In the genomic region with DNA sequence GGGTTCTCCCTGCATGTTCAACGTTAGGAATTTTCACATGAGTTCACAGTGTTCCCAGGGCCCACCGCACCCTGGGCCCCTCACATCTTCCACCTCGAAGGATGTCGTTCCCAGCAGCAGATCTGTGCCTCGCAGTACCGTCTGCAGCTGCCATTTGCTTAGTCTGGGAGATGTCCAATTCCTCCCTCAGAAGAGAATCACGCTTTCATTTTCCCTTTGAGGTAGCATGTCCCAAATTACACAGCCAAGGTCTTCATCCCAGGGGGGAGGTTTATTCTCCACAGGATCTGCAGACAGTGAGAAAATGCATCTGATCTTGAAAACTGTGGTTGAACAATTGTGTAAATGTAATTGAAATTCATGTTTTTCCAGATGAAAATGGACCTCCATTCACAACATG, we compare ENCODE assay signal across 11 cellular contexts.
A peak's percentile ranks its signal among the peaks of the same experiment; 100 is the strongest.
DNase-seq lines count a peak whose midpoint lies in the region; ATAC-seq and TF ChIP-seq lines count a peak whose summit lies in the region.
"Had no signal": no experiment of that assay in that cellular context is flagged by ENCODE, and none has a peak within 500 bp of the region (broad histone marks: within the 10 kb centered on the region; RNA-seq: fewer than 3 reads in every experiment).

No MANE protein-coding gene starts in this region.

- H3K36me3 ChIP-seq in GM23248 (ENCODE audit: low read depth) (no peaks in the 10 kb centered on the region), adipocyte (ENCODE audit: control insufficient read depth, insufficient read depth, low read length, severe bottlenecking) (no peaks in the 10 kb centered on the region), heart left ventricle (no peaks in the 10 kb centered on the region)
- H3K36me3 ChIP-seq: ascending aorta had no signal

- CTCF ChIA-PET in WTC11 (lab: Charles Lee) = no interaction called here

- peak; percentile 34 for DNase-seq in GM23248
- DNase-seq in adipocyte (ENCODE audit: low read depth) = peak; percentile 45
- peak in 1 of 5 donors; percentile 28 for DNase-seq in heart left ventricle
- peak; percentile 89 for DNase-seq in skeletal muscle cell (ENCODE audit: low read depth)
- no peak for DNase-seq in ureter (ENCODE audit: low spot score)
- DNase-seq in HCEC 1CT = no peak
- DNase-seq in WTC11 (ENCODE audit: low spot score) = no peak
- no peak for DNase-seq in EL

- ATAC-seq in heart left ventricle (peak; percentile 59 to 73 (median 70)), WTC11 (no peak)
- ATAC-seq: HCT116 had no signal

- peaks cover 16% of the 10 kb centered on the region for H3K4me1 ChIP-seq in GM23248 (ENCODE audit: insufficient read depth)
- peaks cover 39% of the 10 kb centered on the region for H3K4me1 ChIP-seq in adipocyte (ENCODE audit: control insufficient read depth, insufficient read depth, low read length)
- H3K4me1 ChIP-seq in heart left ventricle = peaks cover 0 to 49% (median 2%) of the 10 kb centered on the region in 12 donors

- in situ Hi-C loops in GM23248 (cut with MboI) = no loop called here

- H3K79me2 ChIP-seq in GM23248 (ENCODE audit: insufficient read depth) = no peaks in the 10 kb centered on the region

- H3K9me2 ChIP-seq in GM23248 (ENCODE audit: insufficient read depth) = no peaks in the 10 kb centered on the region

- peak overlapping the region; percentile 65 for H3K4me2 ChIP-seq in GM23248 (ENCODE audit: unreplicated experiment)

- H4K20me1 ChIP-seq in GM23248 (ENCODE audit: insufficient read depth) = no peaks in the 10 kb centered on the region

- no peak overlapping the region for H3K4me3 Mint-ChIP-seq in WTC11
- H3K4me3 Mint-ChIP-seq: type B pancreatic cell had no signal

- no peaks in the 10 kb centered on the region for H3K36me3 Mint-ChIP-seq in WTC11

- POLR2A ChIA-PET in WTC11 (lab: Charles Lee) = no interaction called here

- H3K27me3 Mint-ChIP-seq in WTC11 (ENCODE audit: low read depth) = no peaks in the 10 kb centered on the region
- H3K27me3 Mint-ChIP-seq: type B pancreatic cell had no signal

- no peaks in the 10 kb centered on the region for H3K9me3 Mint-ChIP-seq in WTC11

- peak overlapping the region; percentile 83 for H3K27ac ChIP-seq in GM23248
- H3K27ac ChIP-seq in heart left ventricle = peak overlapping the region; percentile 4 to 69 (median 46)

- H3K4me3 ChIP-seq in GM23248 (no peak overlapping the region), adipocyte (ENCODE audit: low read length) (peak overlapping the region; percentile 30), heart left ventricle (peak overlapping the region in 2 of 12 donors; percentile 18 to 33), skeletal muscle cell (ENCODE audit: low read depth, low read length) (no peak overlapping the region)
- H3K4me3 ChIP-seq: ascending aorta had no signal

- intact Hi-C loops in heart left ventricle (cut with DNase I) = no loop called here

- H3K27ac Mint-ChIP-seq in WTC11 = no peak overlapping the region
- H3K27ac Mint-ChIP-seq: type B pancreatic cell had no signal

- WGBS in GM23248 (ENCODE audit: low coverage in 1 of 2, low lambda C conversion rate in 2 of 2, missing lambda C conversion rate in 2 of 2), 2 experiments = 54 to 72% methylated on average over 7 of the region's 7 CpGs
- WGBS in heart left ventricle, 4 donors = 58 to 66% (median 62%) methylated on average over 7 of the region's 7 CpGs

- peaks cover 14% of the 10 kb centered on the region for H3F3A ChIP-seq in GM23248 (ENCODE audit: insufficient read depth)

- H3K9ac ChIP-seq in GM23248 (no peak overlapping the region), adipocyte (ENCODE audit: low read length) (peak overlapping the region; percentile 57)

- no peaks in the 10 kb centered on the region for H3K27me3 ChIP-seq in GM23248 (replicated peaks; ENCODE audit: insufficient read depth)
- H3K27me3 ChIP-seq in adipocyte (replicated peaks; ENCODE audit: control insufficient read depth, insufficient read depth, low read length) = no peaks in the 10 kb centered on the region
- H3K27me3 ChIP-seq in heart left ventricle = no peaks in the 10 kb centered on the region
- H3K27me3 ChIP-seq: ascending aorta had no signal

- no peak for TF ChIP-seq POLR2A in heart left ventricle (IDR thresholded peaks at IDR 0.05)

- H3K9me3 ChIP-seq in GM23248 (ENCODE audit: low read depth) = no peaks in the 10 kb centered on the region
- no peaks in the 10 kb centered on the region for H3K9me3 ChIP-seq in adipocyte (ENCODE audit: control insufficient read depth, low read length)
- no peaks in the 10 kb centered on the region for H3K9me3 ChIP-seq in heart left ventricle
- H3K9me3 ChIP-seq: ascending aorta had no signal

- peaks cover 31% of the 10 kb centered on the region for H3K4me1 Mint-ChIP-seq in WTC11

- TF ChIP-seq CTCF in heart left ventricle (IDR thresholded peaks at IDR 0.05) (no peak), WTC11 (IDR thresholded peaks at IDR 0.05) (no peak)

- H2AFZ ChIP-seq in GM23248 = no peak overlapping the region

TF ChIP-seq in WTC11, 78 proteins besides CTCF, POLR2A, EP300 and RAD21 (continues in another document):
- TF ChIP-seq ZNF512 (CRISPR knock-in tag; IDR thresholded peaks at IDR 0.05; ENCODE audit: borderline replicate concordance) (no peak), AFF4 (CRISPR knock-in tag; IDR thresholded peaks at IDR 0.05; ENCODE audit: borderline replicate concordance) (no peak), MAX (CRISPR knock-in tag; IDR thresholded peaks at IDR 0.05) (no peak), TEAD4 (CRISPR knock-in tag; IDR thresholded peaks at IDR 0.05) (no peak), RORB (CRISPR knock-in tag; IDR thresholded peaks at IDR 0.05) (no peak), KAT7 (CRISPR knock-in tag; IDR thresholded peaks at IDR 0.05; ENCODE audit: borderline replicate concordance) (no peak)
- TF ChIP-seq, protein P1, sequence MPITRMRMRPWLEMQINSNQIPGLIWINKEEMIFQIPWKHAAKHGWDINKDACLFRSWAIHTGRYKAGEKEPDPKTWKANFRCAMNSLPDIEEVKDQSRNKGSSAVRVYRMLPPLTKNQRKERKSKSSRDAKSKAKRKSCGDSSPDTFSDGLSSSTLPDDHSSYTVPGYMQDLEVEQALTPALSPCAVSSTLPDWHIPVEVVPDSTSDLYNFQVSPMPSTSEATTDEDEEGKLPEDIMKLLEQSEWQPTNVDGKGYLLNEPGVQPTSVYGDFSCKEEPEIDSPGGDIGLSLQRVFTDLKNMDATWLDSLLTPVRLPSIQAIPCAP (CRISPR knock-in tag; IDR thresholded peaks at IDR 0.05) = no peak

Comparison
In these comparisons a context has a peak if more than half of its experiments do, and no peak if none do; other contexts are left out.
1. DNase-seq: peak in GM23248 (single experiment), adipocyte (single experiment) and skeletal muscle cell (single experiment); none in ureter (single experiment), HCEC 1CT (single experiment), WTC11 (single experiment) and EL (single experiment).